ENCODE assay signal across 1 cellular context in the genomic region with DNA sequence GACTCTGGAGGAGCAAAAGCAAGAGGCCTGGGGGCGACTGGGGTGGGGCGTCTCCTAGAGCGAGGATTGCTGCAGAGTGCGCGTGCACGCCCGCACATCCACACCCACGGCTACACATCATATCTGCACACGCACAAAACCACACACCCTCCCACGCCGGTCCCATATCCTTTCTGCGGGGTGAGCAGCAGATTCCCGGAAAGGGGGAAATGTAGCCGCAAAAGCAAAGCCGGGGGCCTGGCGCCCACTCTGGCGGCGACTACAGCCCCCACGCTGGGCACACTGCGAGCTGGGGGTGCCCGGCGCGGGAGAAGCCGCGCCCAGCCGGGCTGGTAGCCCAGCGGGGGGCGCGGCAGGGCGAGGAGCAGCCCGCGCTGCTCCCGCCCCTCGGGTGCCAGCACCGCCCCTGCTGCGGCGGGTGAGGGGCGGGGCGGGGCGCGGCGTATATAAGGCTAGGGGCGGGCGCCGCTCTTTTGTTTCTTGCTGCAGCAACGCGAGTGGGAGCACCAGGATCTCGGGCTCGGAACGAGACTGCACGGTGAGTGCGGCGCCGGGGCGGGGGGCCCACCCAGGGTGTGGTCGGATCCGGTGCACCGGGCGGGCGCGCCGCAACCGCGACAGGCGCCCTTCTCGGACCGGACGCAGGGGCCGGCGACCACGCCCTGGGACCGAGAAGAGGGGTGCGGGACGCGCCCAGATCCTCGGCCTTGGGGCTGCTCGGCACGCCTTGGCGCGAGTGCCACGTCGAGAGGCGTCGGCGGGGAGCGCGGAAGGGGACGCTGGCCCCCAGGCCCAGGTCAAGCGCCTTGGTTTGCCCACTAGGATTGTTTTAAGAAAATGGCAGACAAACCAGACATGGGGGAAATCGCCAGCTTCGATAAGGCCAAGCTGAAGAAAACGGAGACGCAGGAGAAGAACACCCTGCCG.
TF ChIP-seq lines count a peak whose summit lies in the region.

Gene TMSB10, plus strand, starts transcription at position 476 of the 927 bp plus-strand sequence.

TF ChIP-seq in K562, 482 proteins besides CTCF, POLR2A, EP300 and RAD21 (continued from another document):
- peak; percentile 36; the same call in 1 of the 2 replicates for TF ChIP-seq ESRRA (IDR thresholded peaks at IDR 0.05; ENCODE audit: borderline replicate concordance, low read depth)
- TF ChIP-seq ZNF224 (CRISPR knock-in tag; IDR thresholded peaks at IDR 0.05): no peak
- no peak for TF ChIP-seq NFATC3 (IDR thresholded peaks at IDR 0.05)
- TF ChIP-seq NCOA2 (IDR thresholded peaks at IDR 0.05; ENCODE audit: partially characterized antibody in 2 of 2): no peak
- TF ChIP-seq MITF (IDR thresholded peaks at IDR 0.05): no peak
- no peak for TF ChIP-seq PHB2 (IDR thresholded peaks at IDR 0.05; ENCODE audit: low read depth)
- TF ChIP-seq ASH1L (IDR thresholded peaks at IDR 0.05; ENCODE audit: borderline replicate concordance, low read depth, partially characterized antibody): no peak
- no peak for TF ChIP-seq ZNF57 (CRISPR knock-in tag; IDR thresholded peaks at IDR 0.05)
- TF ChIP-seq ZNF407 (IDR thresholded peaks at IDR 0.05; ENCODE audit: low read depth): no peak
- TF ChIP-seq FOSL1 (tag; conservative IDR thresholded peaks at IDR 0.05): 0 out of 2 replicates have a peak, but pooled peaks have one; percentile 38
- TF ChIP-seq ZNF699 (CRISPR knock-in tag; IDR thresholded peaks at IDR 0.05; ENCODE audit: insufficient replicate concordance): no peak
- no peak for TF ChIP-seq ATF4 (CRISPR knock-in tag; IDR thresholded peaks at IDR 0.05)
- no peak for TF ChIP-seq ZSCAN32 (CRISPR knock-in tag; IDR thresholded peaks at IDR 0.05)
- TF ChIP-seq, protein P1, sequence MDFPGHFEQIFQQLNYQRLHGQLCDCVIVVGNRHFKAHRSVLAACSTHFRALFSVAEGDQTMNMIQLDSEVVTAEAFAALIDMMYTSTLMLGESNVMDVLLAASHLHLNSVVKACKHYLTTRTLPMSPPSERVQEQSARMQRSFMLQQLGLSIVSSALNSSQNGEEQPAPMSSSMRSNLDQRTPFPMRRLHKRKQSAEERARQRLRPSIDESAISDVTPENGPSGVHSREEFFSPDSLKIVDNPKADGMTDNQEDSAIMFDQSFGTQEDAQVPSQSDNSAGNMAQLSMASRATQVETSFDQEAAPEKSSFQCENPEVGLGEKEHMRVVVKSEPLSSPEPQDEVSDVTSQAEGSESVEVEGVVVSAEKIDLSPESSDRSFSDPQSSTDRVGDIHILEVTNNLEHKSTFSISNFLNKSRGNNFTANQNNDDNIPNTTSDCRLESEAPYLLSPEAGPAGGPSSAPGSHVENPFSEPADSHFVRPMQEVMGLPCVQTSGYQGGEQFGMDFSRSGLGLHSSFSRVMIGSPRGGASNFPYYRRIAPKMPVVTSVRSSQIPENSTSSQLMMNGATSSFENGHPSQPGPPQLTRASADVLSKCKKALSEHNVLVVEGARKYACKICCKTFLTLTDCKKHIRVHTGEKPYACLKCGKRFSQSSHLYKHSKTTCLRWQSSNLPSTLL (IDR thresholded peaks at IDR 0.05): no peak
- no peak for TF ChIP-seq XRCC3 (IDR thresholded peaks at IDR 0.05)
- peak; percentile 45 for TF ChIP-seq PCBP2 (IDR thresholded peaks at IDR 0.05; ENCODE audit: low read depth, low read length, poor library complexity, severe bottlenecking)
- no peak for TF ChIP-seq CSDE1 (IDR thresholded peaks at IDR 0.05)
- no peak for TF ChIP-seq MAFG (tag; conservative IDR thresholded peaks at IDR 0.05)
- TF ChIP-seq NR2C2 (CRISPR knock-in tag; IDR thresholded peaks at IDR 0.05): no peak
- 0 out of 2 replicates have a peak, but pooled peaks have one; percentile 27 for TF ChIP-seq NR2C2 (tag; IDR thresholded peaks at IDR 0.05)
- TF ChIP-seq, protein P2, sequence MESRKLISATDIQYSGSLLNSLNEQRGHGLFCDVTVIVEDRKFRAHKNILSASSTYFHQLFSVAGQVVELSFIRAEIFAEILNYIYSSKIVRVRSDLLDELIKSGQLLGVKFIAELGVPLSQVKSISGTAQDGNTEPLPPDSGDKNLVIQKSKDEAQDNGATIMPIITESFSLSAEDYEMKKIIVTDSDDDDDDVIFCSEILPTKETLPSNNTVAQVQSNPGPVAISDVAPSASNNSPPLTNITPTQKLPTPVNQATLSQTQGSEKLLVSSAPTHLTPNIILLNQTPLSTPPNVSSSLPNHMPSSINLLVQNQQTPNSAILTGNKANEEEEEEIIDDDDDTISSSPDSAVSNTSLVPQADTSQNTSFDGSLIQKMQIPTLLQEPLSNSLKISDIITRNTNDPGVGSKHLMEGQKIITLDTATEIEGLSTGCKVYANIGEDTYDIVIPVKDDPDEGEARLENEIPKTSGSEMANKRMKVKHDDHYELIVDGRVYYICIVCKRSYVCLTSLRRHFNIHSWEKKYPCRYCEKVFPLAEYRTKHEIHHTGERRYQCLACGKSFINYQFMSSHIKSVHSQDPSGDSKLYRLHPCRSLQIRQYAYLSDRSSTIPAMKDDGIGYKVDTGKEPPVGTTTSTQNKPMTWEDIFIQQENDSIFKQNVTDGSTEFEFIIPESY (CRISPR knock-in tag; IDR thresholded peaks at IDR 0.05): no peak
- no peak for TF ChIP-seq MTA1 (IDR thresholded peaks at IDR 0.05; ENCODE audit: borderline replicate concordance)
- TF ChIP-seq CCNT2 (IDR thresholded peaks at IDR 0.05; ENCODE audit: borderline replicate concordance, extremely low read depth, insufficient read length, low read depth, low read length): peak; percentile 69
- TF ChIP-seq, protein P3, sequence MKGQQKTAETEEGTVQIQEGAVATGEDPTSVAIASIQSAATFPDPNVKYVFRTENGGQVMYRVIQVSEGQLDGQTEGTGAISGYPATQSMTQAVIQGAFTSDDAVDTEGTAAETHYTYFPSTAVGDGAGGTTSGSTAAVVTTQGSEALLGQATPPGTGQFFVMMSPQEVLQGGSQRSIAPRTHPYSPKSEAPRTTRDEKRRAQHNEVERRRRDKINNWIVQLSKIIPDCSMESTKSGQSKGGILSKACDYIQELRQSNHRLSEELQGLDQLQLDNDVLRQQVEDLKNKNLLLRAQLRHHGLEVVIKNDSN (CRISPR knock-in tag; IDR thresholded peaks at IDR 0.05): no peak
- TF ChIP-seq ETV5 (CRISPR knock-in tag; IDR thresholded peaks at IDR 0.05; ENCODE audit: low read depth): peak; percentile 87
- TF ChIP-seq ZNF3 (CRISPR knock-in tag; IDR thresholded peaks at IDR 0.05): no peak
- TF ChIP-seq, protein P4, sequence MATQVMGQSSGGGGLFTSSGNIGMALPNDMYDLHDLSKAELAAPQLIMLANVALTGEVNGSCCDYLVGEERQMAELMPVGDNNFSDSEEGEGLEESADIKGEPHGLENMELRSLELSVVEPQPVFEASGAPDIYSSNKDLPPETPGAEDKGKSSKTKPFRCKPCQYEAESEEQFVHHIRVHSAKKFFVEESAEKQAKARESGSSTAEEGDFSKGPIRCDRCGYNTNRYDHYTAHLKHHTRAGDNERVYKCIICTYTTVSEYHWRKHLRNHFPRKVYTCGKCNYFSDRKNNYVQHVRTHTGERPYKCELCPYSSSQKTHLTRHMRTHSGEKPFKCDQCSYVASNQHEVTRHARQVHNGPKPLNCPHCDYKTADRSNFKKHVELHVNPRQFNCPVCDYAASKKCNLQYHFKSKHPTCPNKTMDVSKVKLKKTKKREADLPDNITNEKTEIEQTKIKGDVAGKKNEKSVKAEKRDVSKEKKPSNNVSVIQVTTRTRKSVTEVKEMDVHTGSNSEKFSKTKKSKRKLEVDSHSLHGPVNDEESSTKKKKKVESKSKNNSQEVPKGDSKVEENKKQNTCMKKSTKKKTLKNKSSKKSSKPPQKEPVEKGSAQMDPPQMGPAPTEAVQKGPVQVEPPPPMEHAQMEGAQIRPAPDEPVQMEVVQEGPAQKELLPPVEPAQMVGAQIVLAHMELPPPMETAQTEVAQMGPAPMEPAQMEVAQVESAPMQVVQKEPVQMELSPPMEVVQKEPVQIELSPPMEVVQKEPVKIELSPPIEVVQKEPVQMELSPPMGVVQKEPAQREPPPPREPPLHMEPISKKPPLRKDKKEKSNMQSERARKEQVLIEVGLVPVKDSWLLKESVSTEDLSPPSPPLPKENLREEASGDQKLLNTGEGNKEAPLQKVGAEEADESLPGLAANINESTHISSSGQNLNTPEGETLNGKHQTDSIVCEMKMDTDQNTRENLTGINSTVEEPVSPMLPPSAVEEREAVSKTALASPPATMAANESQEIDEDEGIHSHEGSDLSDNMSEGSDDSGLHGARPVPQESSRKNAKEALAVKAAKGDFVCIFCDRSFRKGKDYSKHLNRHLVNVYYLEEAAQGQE (CRISPR knock-in tag; IDR thresholded peaks at IDR 0.05; ENCODE audit: low read depth): no peak; the same call in 1 of the 2 replicates
- TF ChIP-seq ELK1 (CRISPR knock-in tag; IDR thresholded peaks at IDR 0.05): no peak
- no peak for TF ChIP-seq U2AF2 (optimal IDR thresholded peaks at IDR 0.05; ENCODE audit: low read depth, low read length)
- TF ChIP-seq SMAD4 (CRISPR knock-in tag; conservative IDR thresholded peaks at IDR 0.05): peak; percentile 89
